1 cellular context compared by ENCODE assay signal in genomic region chr22:39994046-39994565, GRCh38.
TF ChIP-seq lines count a peak whose summit lies in the region.

No MANE protein-coding gene starts in this region.

TF ChIP-seq in GM12878, 131 proteins besides CTCF, POLR2A, EP300 and RAD21 (continued from another document):
- TF ChIP-seq PBX3 (IDR thresholded peaks at IDR 0.05; ENCODE audit: insufficient replicate concordance, low read depth, low read length) (no peak), KAT2A (conservative IDR thresholded peaks at IDR 0.05; ENCODE audit: control insufficient read depth, low read depth, low read length) (no peak), RUNX3 (IDR thresholded peaks at IDR 0.05; ENCODE audit: low read length) (peak; percentile 22; the same call in 1 of the 2 replicates), ESRRA (IDR thresholded peaks at IDR 0.05; ENCODE audit: low read length) (no peak)
